ENCODE assay signal across 10 cellular contexts in genomic region chr2:53403836-53404413, GRCh38.
DNase-seq lines count a peak whose midpoint lies in the region; ATAC-seq and TF ChIP-seq lines count a peak whose summit lies in the region.
"Had no signal": no experiment of that assay in that cellular context is flagged by ENCODE, and none has a peak within 500 bp of the region (broad histone marks: within the 10 kb centered on the region; RNA-seq: fewer than 3 reads in every experiment).

No MANE protein-coding gene starts in this region.

- H3K4me1 ChIP-seq in mucosa of descending colon (ENCODE audit: low read depth) = no peaks in the 10 kb centered on the region
- H3K4me1 ChIP-seq: gastroesophageal sphincter had no signal

- H3K4me3 ChIP-seq in mucosa of descending colon = no peak overlapping the region
- H3K4me3 ChIP-seq: gastroesophageal sphincter had no signal

- intact Hi-C loops in mucosa of descending colon (cut with DNase I, micrococcal nuclease) = no loop called here

- ATAC-seq in GM18861 (IDR thresholded peaks at IDR 0.05; ENCODE audit: unreplicated experiment) (peak; percentile 56), HG03025 (IDR thresholded peaks at IDR 0.05; ENCODE audit: low FRiP score, unreplicated experiment) (peak; percentile 53), SK-N-SH treated with all-trans-retinoic acid at 6 μM for 48 hours (peak; percentile 51; the same call in 2 of the 3 replicates), mucosa of descending colon (peak; percentile 48), GM19452 (IDR thresholded peaks at IDR 0.05; ENCODE audit: unreplicated experiment) (no peak)
- ATAC-seq: gastroesophageal sphincter had no signal

- no peaks in the 10 kb centered on the region for H3K9me3 ChIP-seq in mucosa of descending colon
- H3K9me3 ChIP-seq: gastroesophageal sphincter had no signal

- no peak for DNase-seq in mucosa of descending colon
- no peak for DNase-seq in NCI-H1694 treated with DMSO at 0.1 percent for 48 hours (lab: John Stamatoyannopoulos, UW)
- no peak for DNase-seq in DMS 273 (lab: John Stamatoyannopoulos, UW; ENCODE audit: unreplicated experiment)
- no peak for DNase-seq in activated CD8-positive, alpha-beta memory T cell treated with anti-CD3 and anti-CD28 coated beads, Interleukin-2, amount 50 U/mL, for 4 hours
- DNase-seq: naive B cell had no signal

- TF ChIP-seq CTCF in mucosa of descending colon (IDR thresholded peaks at IDR 0.05) = no peak

- no peaks in the 10 kb centered on the region for H3K36me3 ChIP-seq in mucosa of descending colon (ENCODE audit: low read depth)
- H3K36me3 ChIP-seq: gastroesophageal sphincter had no signal

TF ChIP-seq in SK-N-SH treated with all-trans-retinoic acid at 6 μM for 48 hours, 23 proteins besides CTCF, POLR2A, EP300 and RAD21:
- TF ChIP-seq ZFP3 (CRISPR knock-in tag; IDR thresholded peaks at IDR 0.05) = no peak
- no peak for TF ChIP-seq PATZ1 (CRISPR knock-in tag; IDR thresholded peaks at IDR 0.05; ENCODE audit: borderline replicate concordance)
- TF ChIP-seq ISL1 (CRISPR knock-in tag; IDR thresholded peaks at IDR 0.05) = no peak
- TF ChIP-seq ARNTL (CRISPR knock-in tag; IDR thresholded peaks at IDR 0.05; ENCODE audit: borderline replicate concordance, low read depth) = no peak
- TF ChIP-seq, protein P1, sequence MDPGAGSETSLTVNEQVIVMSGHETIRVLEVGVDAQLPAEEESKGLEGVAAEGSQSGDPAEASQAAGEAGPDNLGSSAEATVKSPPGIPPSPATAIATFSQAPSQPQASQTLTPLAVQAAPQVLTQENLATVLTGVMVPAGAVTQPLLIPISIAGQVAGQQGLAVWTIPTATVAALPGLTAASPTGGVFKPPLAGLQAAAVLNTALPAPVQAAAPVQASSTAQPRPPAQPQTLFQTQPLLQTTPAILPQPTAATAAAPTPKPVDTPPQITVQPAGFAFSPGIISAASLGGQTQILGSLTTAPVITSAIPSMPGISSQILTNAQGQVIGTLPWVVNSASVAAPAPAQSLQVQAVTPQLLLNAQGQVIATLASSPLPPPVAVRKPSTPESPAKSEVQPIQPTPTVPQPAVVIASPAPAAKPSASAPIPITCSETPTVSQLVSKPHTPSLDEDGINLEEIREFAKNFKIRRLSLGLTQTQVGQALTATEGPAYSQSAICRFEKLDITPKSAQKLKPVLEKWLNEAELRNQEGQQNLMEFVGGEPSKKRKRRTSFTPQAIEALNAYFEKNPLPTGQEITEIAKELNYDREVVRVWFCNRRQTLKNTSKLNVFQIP (CRISPR knock-in tag; IDR thresholded peaks at IDR 0.05; ENCODE audit: borderline replicate concordance, low read depth) = no peak
- TF ChIP-seq CSDC2 (CRISPR knock-in tag; IDR thresholded peaks at IDR 0.05) = no peak
- TF ChIP-seq, protein P2, sequence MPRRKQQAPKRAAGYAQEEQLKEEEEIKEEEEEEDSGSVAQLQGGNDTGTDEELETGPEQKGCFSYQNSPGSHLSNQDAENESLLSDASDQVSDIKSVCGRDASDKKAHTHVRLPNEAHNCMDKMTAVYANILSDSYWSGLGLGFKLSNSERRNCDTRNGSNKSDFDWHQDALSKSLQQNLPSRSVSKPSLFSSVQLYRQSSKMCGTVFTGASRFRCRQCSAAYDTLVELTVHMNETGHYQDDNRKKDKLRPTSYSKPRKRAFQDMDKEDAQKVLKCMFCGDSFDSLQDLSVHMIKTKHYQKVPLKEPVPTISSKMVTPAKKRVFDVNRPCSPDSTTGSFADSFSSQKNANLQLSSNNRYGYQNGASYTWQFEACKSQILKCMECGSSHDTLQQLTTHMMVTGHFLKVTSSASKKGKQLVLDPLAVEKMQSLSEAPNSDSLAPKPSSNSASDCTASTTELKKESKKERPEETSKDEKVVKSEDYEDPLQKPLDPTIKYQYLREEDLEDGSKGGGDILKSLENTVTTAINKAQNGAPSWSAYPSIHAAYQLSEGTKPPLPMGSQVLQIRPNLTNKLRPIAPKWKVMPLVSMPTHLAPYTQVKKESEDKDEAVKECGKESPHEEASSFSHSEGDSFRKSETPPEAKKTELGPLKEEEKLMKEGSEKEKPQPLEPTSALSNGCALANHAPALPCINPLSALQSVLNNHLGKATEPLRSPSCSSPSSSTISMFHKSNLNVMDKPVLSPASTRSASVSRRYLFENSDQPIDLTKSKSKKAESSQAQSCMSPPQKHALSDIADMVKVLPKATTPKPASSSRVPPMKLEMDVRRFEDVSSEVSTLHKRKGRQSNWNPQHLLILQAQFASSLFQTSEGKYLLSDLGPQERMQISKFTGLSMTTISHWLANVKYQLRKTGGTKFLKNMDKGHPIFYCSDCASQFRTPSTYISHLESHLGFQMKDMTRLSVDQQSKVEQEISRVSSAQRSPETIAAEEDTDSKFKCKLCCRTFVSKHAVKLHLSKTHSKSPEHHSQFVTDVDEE (CRISPR knock-in tag; IDR thresholded peaks at IDR 0.05) = no peak
- TF ChIP-seq TCF4 (CRISPR knock-in tag; IDR thresholded peaks at IDR 0.05; ENCODE audit: borderline replicate concordance) = no peak
- TF ChIP-seq ESRRG (CRISPR knock-in tag; IDR thresholded peaks at IDR 0.05) = no peak
- TF ChIP-seq CSRNP3 (CRISPR knock-in tag; IDR thresholded peaks at IDR 0.05) = no peak
- no peak for TF ChIP-seq ZNF8 (CRISPR knock-in tag; IDR thresholded peaks at IDR 0.05)
